11 cellular contexts compared by ENCODE assay signal in the genomic region with DNA sequence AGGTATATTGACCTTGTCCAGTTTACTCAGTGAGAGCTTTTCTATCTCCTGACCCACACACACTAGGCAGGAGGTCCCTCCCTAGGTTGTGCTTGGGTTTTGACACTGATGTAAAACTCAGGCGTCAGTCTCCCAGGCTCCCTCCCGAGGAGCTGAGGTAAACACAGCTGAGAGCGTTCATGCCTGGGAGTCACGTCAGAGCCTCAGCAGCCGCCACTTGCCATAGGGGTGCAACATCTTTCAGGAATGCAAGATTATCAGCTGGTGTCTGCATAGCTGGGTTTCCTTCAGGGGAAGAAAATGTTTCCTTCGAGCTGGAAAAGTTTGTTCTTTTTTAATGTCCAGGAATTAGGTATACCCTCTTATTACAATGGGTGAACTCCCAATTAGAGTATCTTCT.
A peak's percentile ranks its signal among the peaks of the same experiment; 100 is the strongest.
DNase-seq lines count a peak whose midpoint lies in the region; ATAC-seq, FAIRE-seq and TF ChIP-seq lines count a peak whose summit lies in the region.
"Had no signal": no experiment of that assay in that cellular context is flagged by ENCODE, and none has a peak within 500 bp of the region (broad histone marks: within the 10 kb centered on the region; RNA-seq: fewer than 3 reads in every experiment).

No MANE protein-coding gene starts in this region.

- H3K27me3 Mint-ChIP-seq in astrocyte (ENCODE audit: low read depth, unreplicated experiment), result peaks cover 2% of the 10 kb centered on the region

- peaks cover 2% of the 10 kb centered on the region for H3K9me3 Mint-ChIP-seq in astrocyte (ENCODE audit: unreplicated experiment)
- H3K9me3 Mint-ChIP-seq: activated T-cell treated with anti-CD3 and anti-CD28 coated beads, Interleukin-2, amount 50 U/mL, for 4 hours had no signal

- H3K4me1 ChIP-seq in astrocyte (ENCODE audit: insufficient read depth, low read length) (peaks cover 12% of the 10 kb centered on the region), kidney (ENCODE audit: control insufficient read depth in 1 of 2, insufficient read depth in 1 of 2, low read depth in 1 of 2, low read length in 2 of 2) (peaks cover 36 to 42% of the 10 kb centered on the region in 2 donors), Karpas-422 (ENCODE audit: low read length) (peaks cover 6% of the 10 kb centered on the region; the same call in 1 of the 2 replicates)

- DNase-seq in HuH-7 (ENCODE audit: low spot score), result peak; percentile 36
- DNase-seq in astrocyte (ENCODE audit: low read depth), result peak; percentile 85
- DNase-seq in kidney, result peak; percentile 73
- DNase-seq in substantia nigra (lab: John Stamatoyannopoulos, UW), result peak in 3 of 49 donors; percentile 19 to 40 (median 34)
- DNase-seq in stimulated activated CD4-positive, alpha-beta T cell treated with anti-CD3 and anti-CD28 coated beads, Interleukin-2, amount 100 ng/mL, for 48 hours, result no peak
- no peak for DNase-seq in Karpas-422
- DNase-seq: activated T-cell treated with anti-CD3 and anti-CD28 coated beads, Interleukin-2, amount 50 U/mL, for 4 hours; EL; mucosa of descending colon had no signal

- H3K36me3 ChIP-seq in astrocyte (ENCODE audit: insufficient read depth, low read length) (no peaks in the 10 kb centered on the region), kidney (ENCODE audit: control insufficient read depth in 1 of 2, insufficient read depth in 2 of 2, low read length in 2 of 2) (no peaks in the 10 kb centered on the region), Karpas-422 (ENCODE audit: insufficient read depth, low read length) (no peaks in the 10 kb centered on the region)

- no peak for ATAC-seq in GM19328 (IDR thresholded peaks at IDR 0.05; ENCODE audit: unreplicated experiment)
- ATAC-seq: activated T-cell treated with anti-CD3 and anti-CD28 coated beads, Interleukin-2, amount 50 U/mL, for 4 hours; mucosa of descending colon had no signal

- peak overlapping the region; percentile 52 for H3K27ac ChIP-seq in astrocyte (ENCODE audit: low read depth, low read length)
- H3K27ac ChIP-seq in kidney (ENCODE audit: low read depth in 2 of 2, low read length in 2 of 2), result peak overlapping the region in 1 of 2 donors; percentile 20
- peak overlapping the region; percentile 99 for H3K27ac ChIP-seq in substantia nigra (ENCODE audit: low read depth, low read length, poor library complexity, severe bottlenecking)
- no peak overlapping the region for H3K27ac ChIP-seq in Karpas-422 (ENCODE audit: low read length)

- no peaks in the 10 kb centered on the region for H3K36me3 Mint-ChIP-seq in astrocyte (ENCODE audit: low read depth, unreplicated experiment)

- H3K27ac Mint-ChIP-seq in astrocyte (ENCODE audit: unreplicated experiment), result peak overlapping the region; percentile 95

- H3K9me3 ChIP-seq in astrocyte (ENCODE audit: insufficient read depth, low read depth, low read length), result no peaks in the 10 kb centered on the region
- no peaks in the 10 kb centered on the region for H3K9me3 ChIP-seq in kidney (ENCODE audit: control insufficient read depth in 1 of 2, low read length in 2 of 2)
- no peaks in the 10 kb centered on the region for H3K9me3 ChIP-seq in Karpas-422 (ENCODE audit: low read length)
- H3K9me3 ChIP-seq: mucosa of descending colon had no signal

- FAIRE-seq in astrocyte (lab: Jason Lieb, UNC) (no peak), kidney (lab: Jason Lieb, UNC) (no peak)
- FAIRE-seq: TTC549 had no signal

- H3K9ac ChIP-seq in astrocyte (ENCODE audit: low read length) (peak overlapping the region; percentile 35), kidney (ENCODE audit: low read length in 2 of 2) (no peak overlapping the region), Karpas-422 (ENCODE audit: low read length) (no peak overlapping the region)

- TF ChIP-seq CTCF in astrocyte (IDR thresholded peaks at IDR 0.05; ENCODE audit: insufficient read depth, low read depth, low read length) (no peak), kidney (IDR thresholded peaks at IDR 0.05; ENCODE audit: borderline replicate concordance, extremely low read depth, insufficient read depth) (no peak)

- peaks cover 54% of the 10 kb centered on the region for H3K4me1 Mint-ChIP-seq in astrocyte (ENCODE audit: low read depth, unreplicated experiment)

- H3K4me2 ChIP-seq in astrocyte (ENCODE audit: low read length), result peak overlapping the region; percentile 30
- H3K4me2 ChIP-seq in Karpas-422 (ENCODE audit: low read depth, low read length, poor library complexity, severe bottlenecking), result no peak overlapping the region

- H2AFZ ChIP-seq in astrocyte (ENCODE audit: low read depth, low read length) (no peak overlapping the region), Karpas-422 (ENCODE audit: low read length) (no peak overlapping the region)

- H4K20me1 ChIP-seq in astrocyte (ENCODE audit: insufficient read depth, low read length), result no peaks in the 10 kb centered on the region
- H4K20me1 ChIP-seq in Karpas-422 (ENCODE audit: insufficient read depth, low read depth, low read length), result no peaks in the 10 kb centered on the region

- no peaks in the 10 kb centered on the region for H3K9me2 ChIP-seq in Karpas-422 (replicated peaks; ENCODE audit: insufficient read depth, low read length)

- no peak overlapping the region for H3K4me3 Mint-ChIP-seq in astrocyte (ENCODE audit: unreplicated experiment)
- H3K4me3 Mint-ChIP-seq: activated T-cell treated with anti-CD3 and anti-CD28 coated beads, Interleukin-2, amount 50 U/mL, for 4 hours had no signal

- H3K4me3 ChIP-seq in astrocyte (ENCODE audit: insufficient read depth, low read depth, low read length) (no peak overlapping the region), kidney (ENCODE audit: low read length in 2 of 2) (no peak overlapping the region), Karpas-422 (ENCODE audit: low read length) (no peak overlapping the region)
- H3K4me3 ChIP-seq: mucosa of descending colon had no signal

- H3K79me2 ChIP-seq in astrocyte (ENCODE audit: insufficient read depth, low read length) (no peaks in the 10 kb centered on the region), Karpas-422 (ENCODE audit: low read length) (no peaks in the 10 kb centered on the region)

- intact Hi-C loops in kidney (cut with DNase I), result no loop called here

- H3K27me3 ChIP-seq in astrocyte (ENCODE audit: insufficient read depth, low read length), result peaks cover 2% of the 10 kb centered on the region
- no peaks in the 10 kb centered on the region for H3K27me3 ChIP-seq in Karpas-422 (ENCODE audit: low read length)

Comparison
In these comparisons a context has a peak if more than half of its experiments do, and no peak if none do; other contexts are left out.
1. DNase-seq: peak in HuH-7 (single experiment), astrocyte (single experiment) and kidney (single experiment); none in stimulated activated CD4-positive, alpha-beta T cell treated with anti-CD3 and anti-CD28 coated beads, Interleukin-2, amount 100 ng/mL, for 48 hours (0 of 2) and Karpas-422 (single experiment).